24 cellular contexts compared by ENCODE assay signal in genomic region chr7:43937444-43937843, GRCh38.
"Had no signal": no experiment of that assay in that cellular context is flagged by ENCODE, and none has a peak within 500 bp of the region (broad histone marks: within the 10 kb centered on the region; RNA-seq: fewer than 3 reads in every experiment).

No MANE protein-coding gene starts in this region.

- FAIRE-seq: HTR-8/SVneo, RCC 7860 had no signal

- H3K4me1 ChIP-seq: SJSA1 had no signal

- H3K27ac ChIP-seq: HL-60, KMS-11, SJSA1, SK-N-MC had no signal

- DNase-seq: Kasumi-1, MM.1S, NCI-H1092 treated with DMSO at 0.1 percent for 48 hours, NCI-H1436 treated with DMSO at 0.1 percent for 48 hours, NCI-H1694, NCI-H187 treated with DMSO at 0.1 percent for 48 hours, NCI-H2029 treated with DMSO at 0.1 percent for 48 hours, NCI-H2107, NCI-H2227 treated with DMSO at 0.1 percent for 48 hours, NCI-H446, NCI-H510A, NCI-H524 treated with DMSO at 0.1 percent for 48 hours, NCI-H69, NCI-H774, Right ventricle myocardium superior, RPMI8226, SIG-M5 had no signal

- ATAC-seq: K562 had no signal

- H3K4me3 ChIP-seq: K562, SJSA1, SK-N-MC had no signal

- H3K9me3 ChIP-seq: SJSA1 had no signal

- H3K27me3 ChIP-seq: SJSA1 had no signal

- H3K36me3 ChIP-seq: SJSA1 had no signal
